In genomic region chr19:883661-884211, GRCh38 we compare ENCODE assay signal across 1 cellular context.
TF ChIP-seq lines count a peak whose summit lies in the region.

No MANE protein-coding gene starts in this region.

TF ChIP-seq in H1, 55 proteins besides CTCF, POLR2A, EP300 and RAD21:
- TF ChIP-seq JUND (IDR thresholded peaks at IDR 0.05; ENCODE audit: low read length) (peak; percentile 50; the same call in 1 of the 2 replicates), EZH2 (IDR thresholded peaks at IDR 0.05; ENCODE audit: low read depth, low read length, severe bottlenecking) (no peak)
